In the genomic region with DNA sequence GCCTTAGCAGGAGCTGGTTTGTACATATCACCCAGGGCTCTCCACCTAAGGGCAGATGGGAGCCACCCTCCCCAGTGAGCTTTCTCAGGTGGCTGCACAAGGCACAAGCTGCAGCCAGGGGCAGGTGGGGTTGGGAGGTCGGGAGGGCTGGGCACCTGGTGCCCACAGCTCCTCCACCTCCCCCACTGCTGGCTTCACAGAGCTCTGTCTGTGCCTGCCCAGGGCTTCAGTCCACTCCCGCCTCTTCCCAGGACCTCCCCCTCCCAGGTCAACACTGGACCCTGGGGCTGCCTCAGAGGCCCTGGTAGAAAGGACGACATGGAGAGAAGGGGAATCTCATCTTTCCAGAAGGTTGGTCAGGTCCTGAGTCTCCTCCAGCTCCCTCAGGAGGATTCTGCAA, we compare ENCODE assay signal across 11 cellular contexts. TPM values are rescaled to one million over a fixed set of nuclear protein-coding genes. Genes with fewer than 3 reads are reported as not detected.
"Had no signal": no experiment of that assay in that cellular context is flagged by ENCODE, and none has a peak within 500 bp of the region (broad histone marks: within the 10 kb centered on the region; RNA-seq: fewer than 3 reads in every experiment).

No MANE protein-coding gene starts in this region.

RNA-seq across cellular contexts. Expression of a gene that starts 55.6 kb away (rescaled TPM):
- total RNA-seq: NCI-H460, OCI-LY7, PC-3, PC-9, Peyer's patch, Right ventricle myocardium superior, RPMI7951, SJCRH30, SJSA1, SK-MEL-5 had no signal
- polyA plus RNA-seq: SK-N-SH had no signal
